Comparison of ENCODE assay signal across 14 cellular contexts in genomic region chr10:56317603-56318002, GRCh38.
"Had no signal": no experiment of that assay in that cellular context is flagged by ENCODE, and none has a peak within 500 bp of the region (broad histone marks: within the 10 kb centered on the region; RNA-seq: fewer than 3 reads in every experiment).

No MANE protein-coding gene starts in this region.

- H3K27ac ChIP-seq: coronary artery, hepatocyte, psoas muscle, sigmoid colon, thoracic aorta had no signal

- H3K4me3 ChIP-seq: coronary artery, hepatocyte, psoas muscle, sigmoid colon, thoracic aorta had no signal

- H3K4me1 ChIP-seq: psoas muscle, sigmoid colon had no signal

- H3K36me3 ChIP-seq: sigmoid colon, thoracic aorta had no signal

- H3K27me3 ChIP-seq: hepatocyte, sigmoid colon had no signal

- H3K9me3 ChIP-seq: sigmoid colon, thoracic aorta had no signal

- ATAC-seq: psoas muscle had no signal

- DNase-seq: activated CD4-positive, alpha-beta memory T cell treated with anti-CD3 and anti-CD28 coated beads, Interleukin-2, amount 10 ng/mL, durations not matched to agents 7 days and 5 days; activated CD4-positive, CD25-positive, alpha-beta regulatory T cell treated with anti-CD3 and anti-CD28 coated beads, Interleukin-2, amount 50 U/mL, for 72 hours; activated CD8-positive, alpha-beta memory T cell treated with anti-CD3 and anti-CD28 coated beads, Interleukin-2, amount 50 U/mL, for 4 hours; activated naive CD4-positive, alpha-beta T cell treated with anti-CD3 and anti-CD28 coated beads for 36 hours; caudate nucleus; effector CD4-positive, alpha-beta T cell; nephron progenitor cell; sigmoid colon; stimulated activated CD4-positive, alpha-beta T cell treated with anti-CD3 and anti-CD28 coated beads, Interleukin-12 subunit alpha, Interleukin-12 subunit beta, amount 100 ng/mL, for 4 hours; stimulated activated CD4-positive, alpha-beta T cell treated with anti-CD3 and anti-CD28 coated beads, Interleukin-2, amount 100 ng/mL, for 48 hours had no signal
